18 cellular contexts compared by ENCODE assay signal in the genomic region with DNA sequence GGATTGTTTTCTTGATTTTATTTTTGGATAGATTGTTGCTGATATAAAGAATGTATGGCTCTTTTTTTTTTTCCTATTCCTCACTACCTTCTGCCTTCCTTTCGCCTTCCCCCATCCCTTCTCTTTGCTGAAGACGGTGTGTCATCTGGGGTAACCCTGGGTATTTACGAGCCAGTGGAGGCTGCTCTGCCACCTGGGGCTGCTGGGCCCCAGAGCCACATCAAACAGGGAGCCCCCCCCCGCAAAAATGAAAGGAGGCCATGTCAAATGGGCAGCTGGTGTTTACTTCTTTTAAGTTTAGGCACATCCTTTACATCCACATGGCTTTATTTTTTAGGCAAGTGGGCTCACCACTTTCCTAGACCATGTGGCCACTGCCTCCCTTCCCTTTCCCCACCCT. TPM values are rescaled to one million over a fixed set of nuclear protein-coding genes. Genes with fewer than 3 reads are reported as not detected.
DNase-seq lines count a peak whose midpoint lies in the region; ATAC-seq and TF ChIP-seq lines count a peak whose summit lies in the region.
"Had no signal": no experiment of that assay in that cellular context is flagged by ENCODE, and none has a peak within 500 bp of the region (broad histone marks: within the 10 kb centered on the region; RNA-seq: fewer than 3 reads in every experiment).

No MANE protein-coding gene starts in this region.

- peak; percentile 74 for DNase-seq in activated effector memory CD4-positive, alpha-beta T cell treated with anti-CD3 and anti-CD28 coated beads, Interleukin-2, amount 50 U/mL, for 16 hours
- DNase-seq in activated effector memory CD4-positive, alpha-beta T cell treated with Interleukin-2 at 50 U/mL for 16 hours, result no peak
- DNase-seq in DMS 273 treated with DMSO at 0.1 percent for 48 hours (lab: John Stamatoyannopoulos, UW) (peak; percentile 74), activated B cell treated with CpG ODN at 0.5 μM for 24 hours (no peak), natural killer cell (no peak), COLO668 (lab: John Stamatoyannopoulos, UW; ENCODE audit: unreplicated experiment) (no peak), Calu3 (no peak)
- DNase-seq: activated CD8-positive, alpha-beta memory T cell treated with anti-CD3 and anti-CD28 coated beads for 24 hours; activated gamma-delta T cell treated with Interleukin-2 at 50 U/mL for 16 hours; Karpas-422; left lung; NCI-H1092; NCI-H2029 treated with DMSO at 0.1 percent for 48 hours; NCI-H510A treated with DMSO at 0.1 percent for 48 hours; nucleus accumbens; stimulated activated CD4-positive, alpha-beta T cell treated with anti-CD3 and anti-CD28 coated beads, Interleukin-12 subunit alpha, Interleukin-12 subunit beta, amount 100 ng/mL, for 4 hours had no signal

- ATAC-seq in activated B cell treated with CpG ODN at 0.5 μM for 24 hours (ENCODE audit: low read depth) (no peak), natural killer cell (no peak), GM18520 (IDR thresholded peaks at IDR 0.05; ENCODE audit: unreplicated experiment) (no peak)
- ATAC-seq: GM23338, left lung had no signal

- H3K9me3 Mint-ChIP-seq in activated B cell treated with CpG ODN at 0.5 μM for 24 hours, result no peaks in the 10 kb centered on the region
- H3K9me3 Mint-ChIP-seq in natural killer cell, result no peaks in the 10 kb centered on the region
- no peaks in the 10 kb centered on the region for H3K9me3 Mint-ChIP-seq in Calu3 (ENCODE audit: low read depth, unreplicated experiment)
- H3K9me3 Mint-ChIP-seq: GM23338 had no signal

- H3K27me3 Mint-ChIP-seq in activated B cell treated with CpG ODN at 0.5 μM for 24 hours (no peaks in the 10 kb centered on the region), natural killer cell (ENCODE audit: low read depth in 2 of 2) (no peaks in the 10 kb centered on the region), Calu3 (ENCODE audit: unreplicated experiment) (peaks cover 32% of the 10 kb centered on the region)

- H3K27ac Mint-ChIP-seq in activated B cell treated with CpG ODN at 0.5 μM for 24 hours, result no peak overlapping the region
- peak overlapping the region; percentile 58 to 64 for H3K27ac Mint-ChIP-seq in natural killer cell
- H3K27ac Mint-ChIP-seq in Calu3 (ENCODE audit: unreplicated experiment), result no peak overlapping the region
- H3K27ac Mint-ChIP-seq: GM23338 had no signal

- no peak for TF ChIP-seq CTCF in activated B cell treated with CpG ODN at 0.5 μM for 24 hours (IDR thresholded peaks at IDR 0.05)
- TF ChIP-seq CTCF in natural killer cell (IDR thresholded peaks at IDR 0.05), result no peak
- TF ChIP-seq CTCF in Calu3 (IDR thresholded peaks at IDR 0.05; ENCODE audit: unreplicated experiment), result no peak

- CTCF ChIA-PET in activated B cell treated with CpG ODN at 0.5 μM for 24 hours (lab: Charles Lee), result interaction anchor here (1.6 kb wide), 1 partner anchor 23 kb away, joined by 3 read pairs; no protein-coding TSS in a partner anchor
- CTCF ChIA-PET in Calu3 (lab: Charles Lee), result no interaction called here

- POLR2A ChIA-PET in activated B cell treated with CpG ODN at 0.5 μM for 24 hours (lab: Charles Lee), result interaction anchor here (1.2 to 2.3 kb wide), 2 partner anchors 9 to 13 kb away, joined by 4 to 5 read pairs; no protein-coding TSS in a partner anchor

- H3K36me3 Mint-ChIP-seq in activated B cell treated with CpG ODN at 0.5 μM for 24 hours (ENCODE audit: low read depth) (peaks cover 25% of the 10 kb centered on the region), natural killer cell (no peaks in the 10 kb centered on the region), Calu3 (ENCODE audit: insufficient read depth, unreplicated experiment) (no peaks in the 10 kb centered on the region)

- H3K4me1 Mint-ChIP-seq in activated B cell treated with CpG ODN at 0.5 μM for 24 hours, result peaks cover 99% of the 10 kb centered on the region
- peaks cover 97 to 98% of the 10 kb centered on the region in 2 donors for H3K4me1 Mint-ChIP-seq in natural killer cell
- peaks cover 4% of the 10 kb centered on the region for H3K4me1 Mint-ChIP-seq in Calu3 (ENCODE audit: low read depth, unreplicated experiment)

- BruUV-seq in Calu3 (replicated peaks; lab: Mats Ljungman, UMichigan), result no TSS peak

- intact Hi-C loops in activated B cell treated with CpG ODN at 0.5 μM for 24 hours (cut with micrococcal nuclease) (no loop called here), natural killer cell (cut with micrococcal nuclease) (no loop called here), Calu3 (cut with micrococcal nuclease; ENCODE audit: unreplicated experiment) (no loop called here)

- H3K4me3 Mint-ChIP-seq in activated B cell treated with CpG ODN at 0.5 μM for 24 hours (peak overlapping the region; percentile 56), natural killer cell (peak overlapping the region; percentile 9), Calu3 (ENCODE audit: low read depth, unreplicated experiment) (no peak overlapping the region)
- H3K4me3 Mint-ChIP-seq: GM23338 had no signal

RNA-seq across cellular contexts. Expression of a gene that starts 25.4 kb away (rescaled TPM):
- total RNA-seq in activated B cell treated with CpG ODN at 0.5 μM for 24 hours (40.1 and 40.6 TPM in 2 replicates), natural killer cell (100 to 1,000 TPM in 1 of 3 donors, 10 to 100 TPM in 2; 85.3 to 118 (median 96.1) TPM), Calu3 (2022) (1.1 and 1.4 TPM in 2 replicates)

Comparison
In these comparisons a context has a peak if more than half of its experiments do, and no peak if none do; other contexts are left out.
1. DNase-seq: peak in activated effector memory CD4-positive, alpha-beta T cell treated with anti-CD3 and anti-CD28 coated beads, Interleukin-2, amount 50 U/mL, for 16 hours (single experiment) and DMS 273 treated with DMSO at 0.1 percent for 48 hours (single experiment); none in activated effector memory CD4-positive, alpha-beta T cell treated with Interleukin-2 at 50 U/mL for 16 hours (single experiment), activated B cell treated with CpG ODN at 0.5 μM for 24 hours (single experiment), natural killer cell (single experiment), COLO668 (single experiment) and Calu3 (single experiment).
2. H3K27ac Mint-ChIP-seq: peak in natural killer cell (2 of 2); none in activated B cell treated with CpG ODN at 0.5 μM for 24 hours (single experiment) and Calu3 (single experiment).
3. RNA of a gene that starts 25.4 kb away (total RNA-seq): 85.3 to 118 TPM in natural killer cell and 40.1 to 40.6 TPM in activated B cell treated with CpG ODN at 0.5 μM for 24 hours; 1.1 to 1.4 TPM in Calu3; every median in the first group is over 10 times any median in the second.